Comparison of ENCODE assay signal across 8 cellular contexts in genomic region chr6:80105972-80106417, GRCh38. TPM values are rescaled to one million over a fixed set of nuclear protein-coding genes. Genes with fewer than 3 reads are reported as not detected.
DNase-seq lines count a peak whose midpoint lies in the region; ATAC-seq and TF ChIP-seq lines count a peak whose summit lies in the region.

No MANE protein-coding gene starts in this region.

- no peaks in the 10 kb centered on the region for H3K36me3 ChIP-seq in neutrophil

- CTCF ChIA-PET in activated CD8-positive, alpha-beta memory T cell treated with anti-CD3 and anti-CD28 coated beads, Interleukin-2, amount 10 ng/mL, durations not matched to agents 7 days and 5 days (lab: Charles Lee): interaction anchor here (0.6 to 1.5 kb wide), 6 partner anchors 11 to 162 kb away, joined by 3 to 7 read pairs (median 3); no protein-coding TSS in a partner anchor

- peaks cover 20% of the 10 kb centered on the region for H3K4me1 Mint-ChIP-seq in activated CD8-positive, alpha-beta memory T cell treated with anti-CD3 and anti-CD28 coated beads, Interleukin-2, amount 10 ng/mL, durations not matched to agents 7 days and 5 days

- H3K36me3 Mint-ChIP-seq in activated CD8-positive, alpha-beta memory T cell treated with anti-CD3 and anti-CD28 coated beads, Interleukin-2, amount 10 ng/mL, durations not matched to agents 7 days and 5 days: peaks cover 4% of the 10 kb centered on the region

- H3K27me3 ChIP-seq in HL-60 (ENCODE audit: insufficient read depth, poor library complexity, severe bottlenecking) (no peaks in the 10 kb centered on the region), neutrophil (peaks cover 21% of the 10 kb centered on the region)

- TF ChIP-seq CTCF in HL-60 (IDR thresholded peaks at IDR 0.05; ENCODE audit: insufficient read depth, low read length) (no peak), coronary artery (IDR thresholded peaks at IDR 0.05) (no peak), neutrophil (IDR thresholded peaks at IDR 0.05) (no peak)

- peaks cover 12% of the 10 kb centered on the region for H3K27me3 Mint-ChIP-seq in activated CD8-positive, alpha-beta memory T cell treated with anti-CD3 and anti-CD28 coated beads, Interleukin-2, amount 10 ng/mL, durations not matched to agents 7 days and 5 days

- peak overlapping the region; percentile 51 for H3K27ac ChIP-seq in HL-60 (replicated peaks)
- peak overlapping the region; percentile 52 to 76 for H3K27ac ChIP-seq in coronary artery
- no peak overlapping the region for H3K27ac ChIP-seq in neutrophil

- H3K4me3 Mint-ChIP-seq in activated CD8-positive, alpha-beta memory T cell treated with anti-CD3 and anti-CD28 coated beads, Interleukin-2, amount 10 ng/mL, durations not matched to agents 7 days and 5 days: peak overlapping the region; percentile 88

- ATAC-seq in activated CD8-positive, alpha-beta memory T cell treated with anti-CD3 and anti-CD28 coated beads, Interleukin-2, amount 10 ng/mL, durations not matched to agents 7 days and 5 days: no peak

- peaks cover 5 to 11% of the 10 kb centered on the region in 2 experiments for H3K4me1 ChIP-seq in neutrophil (ENCODE audit: control insufficient read depth in 1 of 2, insufficient read depth in 1 of 2, low read depth in 1 of 2, low read length in 1 of 2)

- no peaks in the 10 kb centered on the region for H3K9me3 ChIP-seq in neutrophil

- H3K27ac Mint-ChIP-seq in activated CD8-positive, alpha-beta memory T cell treated with anti-CD3 and anti-CD28 coated beads, Interleukin-2, amount 10 ng/mL, durations not matched to agents 7 days and 5 days: peak overlapping the region; percentile 87

- H3K4me3 ChIP-seq in HL-60 (replicated peaks; ENCODE audit: insufficient read depth, low read length): peak overlapping the region; percentile 87
- peak overlapping the region; percentile 90 for H3K4me3 ChIP-seq in coronary artery
- peak overlapping the region; percentile 62 to 67 for H3K4me3 ChIP-seq in neutrophil (ENCODE audit: low read depth in 1 of 2, low read length in 1 of 2)

- H3K9me3 Mint-ChIP-seq in activated CD8-positive, alpha-beta memory T cell treated with anti-CD3 and anti-CD28 coated beads, Interleukin-2, amount 10 ng/mL, durations not matched to agents 7 days and 5 days (ENCODE audit: low read depth): no peaks in the 10 kb centered on the region

- no peak for DNase-seq in activated CD8-positive, alpha-beta memory T cell treated with anti-CD3 and anti-CD28 coated beads, Interleukin-2, amount 10 ng/mL, durations not matched to agents 7 days and 5 days
- DNase-seq in activated CD8-positive, alpha-beta memory T cell treated with anti-CD3 and anti-CD28 coated beads for 24 hours: no peak
- no peak for DNase-seq in HL-60 (ENCODE audit: low read depth in 1 of 2, low spot score in 1 of 2)
- DNase-seq in coronary artery (ENCODE audit: low spot score): no peak
- DNase-seq in KG1 (lab: John Stamatoyannopoulos, UW): no peak
- DNase-seq in DMS114 treated with DMSO at 0.1 percent for 48 hours (lab: John Stamatoyannopoulos, UW; ENCODE audit: unreplicated experiment): no peak
- no peak for DNase-seq in GM03348 (ENCODE audit: low spot score)

RNA-seq across cellular contexts. Expression of gene BCKDHB, which starts 0.5 kb away (rescaled TPM):
- total RNA-seq in activated CD8-positive, alpha-beta memory T cell treated with anti-CD3 and anti-CD28 coated beads, Interleukin-2, amount 10 ng/mL, durations not matched to agents 7 days and 5 days: 10 to 100 TPM; 13.9 to 16.8 TPM
